ENCODE assay signal across 21 cellular contexts in genomic region chr15:57144448-57144847, GRCh38.
"Had no signal": no experiment of that assay in that cellular context is flagged by ENCODE, and none has a peak within 500 bp of the region (broad histone marks: within the 10 kb centered on the region; RNA-seq: fewer than 3 reads in every experiment).

No MANE protein-coding gene starts in this region.

- H3K9me3 ChIP-seq: body of pancreas, esophagus squamous epithelium, heart right ventricle, lower lobe of right lung, tibial artery had no signal

- H3K27ac ChIP-seq: body of pancreas, cardiac muscle cell, heart right ventricle, lower lobe of right lung, tibial artery had no signal

- H3K27me3 Mint-ChIP-seq: activated CD4-positive, alpha-beta memory T cell treated with anti-CD3 and anti-CD28 coated beads for 36 hours; activated naive CD8-positive, alpha-beta T cell treated with anti-CD3 and anti-CD28 coated beads, Interleukin-2, amount 10 ng/mL, durations not matched to agents 7 days and 5 days; naive B cell; progenitor cell of endocrine pancreas had no signal

- ATAC-seq: activated T-cell treated with anti-CD3 and anti-CD28 coated beads, Interleukin-2, amount 50 U/mL, for 72 hours; body of pancreas; heart right ventricle; left colon; lower lobe of right lung; stimulated activated naive CD8-positive, alpha-beta T cell treated with anti-CD3 and anti-CD28 coated beads, Interleukin-15, Interleukin-2, amounts not matched to agents 100 U/mL and 50 U/mL, for 24 hours had no signal

- H3K4me3 Mint-ChIP-seq: activated CD4-positive, alpha-beta memory T cell treated with anti-CD3 and anti-CD28 coated beads for 36 hours; activated naive CD4-positive, alpha-beta T cell treated with anti-CD3 and anti-CD28 coated beads for 36 hours; activated naive CD8-positive, alpha-beta T cell treated with anti-CD3 and anti-CD28 coated beads, Interleukin-2, amount 10 ng/mL, durations not matched to agents 7 days and 5 days; activated T-cell treated with anti-CD3 and anti-CD28 coated beads, Interleukin-2, amount 50 U/mL, for 72 hours; endodermal cell; naive B cell had no signal

- H3K9me3 Mint-ChIP-seq: activated CD4-positive, alpha-beta memory T cell treated with anti-CD3 and anti-CD28 coated beads for 36 hours; activated naive CD4-positive, alpha-beta T cell treated with anti-CD3 and anti-CD28 coated beads for 36 hours; activated naive CD8-positive, alpha-beta T cell treated with anti-CD3 and anti-CD28 coated beads, Interleukin-2, amount 10 ng/mL, durations not matched to agents 7 days and 5 days; activated T-cell treated with anti-CD3 and anti-CD28 coated beads, Interleukin-2, amount 50 U/mL, for 72 hours; endodermal cell; naive B cell had no signal

- H3K27me3 ChIP-seq: body of pancreas, cardiac muscle cell, esophagus squamous epithelium, heart right ventricle, tibial artery had no signal

- H3K36me3 Mint-ChIP-seq: naive B cell had no signal

- H3K4me3 ChIP-seq: body of pancreas, cardiac muscle cell, esophagus squamous epithelium, heart right ventricle, lower lobe of right lung, tibial artery had no signal

- DNase-seq: activated CD4-positive, alpha-beta memory T cell treated with anti-CD3 and anti-CD28 coated beads for 36 hours; activated CD4-positive, alpha-beta T cell treated with anti-CD3 and anti-CD28 coated beads for 48 hours; activated effector memory CD4-positive, alpha-beta T cell treated with Interleukin-2 at 50 U/mL for 16 hours; activated naive CD4-positive, alpha-beta T cell treated with anti-CD3 and anti-CD28 coated beads for 36 hours; activated naive CD8-positive, alpha-beta T cell treated with anti-CD3 and anti-CD28 coated beads, Interleukin-2, amount 10 ng/mL, durations not matched to agents 7 days and 5 days; activated T-cell treated with anti-CD3 and anti-CD28 coated beads, Interleukin-2, amount 50 U/mL, for 72 hours; body of pancreas; cortex of kidney; endodermal cell; esophagus squamous epithelium; heart right ventricle; left colon; lower lobe of right lung; naive B cell; retina; stimulated activated CD4-positive, alpha-beta T cell treated with anti-CD3 and anti-CD28 coated beads, Interleukin-4, amount 100 ng/mL, for 4 hours; stimulated activated naive CD8-positive, alpha-beta T cell treated with anti-CD3 and anti-CD28 coated beads, Interleukin-15, Interleukin-2, amounts not matched to agents 100 U/mL and 50 U/mL, for 24 hours; T-helper 9 cell had no signal

- H3K36me3 ChIP-seq: cardiac muscle cell, esophagus squamous epithelium, heart right ventricle, lower lobe of right lung, tibial artery had no signal

- H3K27ac Mint-ChIP-seq: activated CD4-positive, alpha-beta memory T cell treated with anti-CD3 and anti-CD28 coated beads for 36 hours; activated naive CD4-positive, alpha-beta T cell treated with anti-CD3 and anti-CD28 coated beads for 36 hours; activated naive CD8-positive, alpha-beta T cell treated with anti-CD3 and anti-CD28 coated beads, Interleukin-2, amount 10 ng/mL, durations not matched to agents 7 days and 5 days; activated T-cell treated with anti-CD3 and anti-CD28 coated beads, Interleukin-2, amount 50 U/mL, for 72 hours; endodermal cell had no signal
